8 cellular contexts compared by ENCODE assay signal in the genomic region with DNA sequence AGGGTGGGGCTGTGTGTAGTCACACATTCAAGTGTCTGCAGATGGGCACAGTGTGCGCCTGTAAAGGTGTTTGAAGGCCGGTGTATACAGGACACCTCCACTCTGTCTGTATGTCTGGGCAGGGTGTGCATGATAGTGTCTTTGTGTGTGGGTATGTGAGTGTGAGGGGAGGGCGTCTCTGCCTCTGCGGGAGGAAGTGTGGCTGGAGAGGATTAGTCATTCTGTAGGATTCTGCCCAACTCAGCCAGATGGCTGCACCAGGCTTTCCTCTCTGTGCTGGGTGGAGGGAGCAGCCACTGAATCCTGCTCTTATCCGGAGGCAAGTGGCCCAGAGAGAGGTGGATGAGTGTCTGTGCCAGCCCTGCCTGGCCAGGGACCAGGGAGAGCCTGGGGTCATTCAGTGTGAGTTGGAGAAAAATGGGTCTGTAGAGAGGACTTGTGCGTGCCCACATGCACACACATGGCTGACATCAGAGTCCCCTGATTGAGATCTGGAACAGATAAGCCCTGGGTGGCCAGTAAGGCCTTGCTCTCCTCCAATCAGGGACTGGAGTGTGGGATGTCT. TPM values are rescaled to one million over a fixed set of nuclear protein-coding genes. Genes with fewer than 3 reads are reported as not detected.
DNase-seq lines count a peak whose midpoint lies in the region; ATAC-seq, FAIRE-seq and TF ChIP-seq lines count a peak whose summit lies in the region.

No MANE protein-coding gene starts in this region.

- no peak for TF ChIP-seq CTCF in cardiac fibroblast (IDR thresholded peaks at IDR 0.05; ENCODE audit: low read depth, low read length)
- no peak for TF ChIP-seq CTCF in kidney (IDR thresholded peaks at IDR 0.05; ENCODE audit: borderline replicate concordance, extremely low read depth, insufficient read depth)

- H3K27ac ChIP-seq in kidney (ENCODE audit: low read depth in 2 of 2, low read length in 2 of 2): peak overlapping the region; percentile 96 to 97

- H3K4me3 ChIP-seq in cardiac fibroblast (replicated peaks in 1 of 2; ENCODE audit: low read depth in 2 of 2, low read length in 2 of 2) (peak overlapping the region; percentile 61 to 77), kidney (ENCODE audit: low read length in 2 of 2) (peak overlapping the region; percentile 88 to 93)

- peak overlapping the region; percentile 26 to 89 for H3K9ac ChIP-seq in kidney (ENCODE audit: low read length in 2 of 2)

- peaks cover 5 to 21% of the 10 kb centered on the region in 2 donors for H3K4me1 ChIP-seq in kidney (ENCODE audit: control insufficient read depth in 1 of 2, insufficient read depth in 1 of 2, low read depth in 1 of 2, low read length in 2 of 2)

- no peaks in the 10 kb centered on the region for H3K9me3 ChIP-seq in kidney (ENCODE audit: control insufficient read depth in 1 of 2, low read length in 2 of 2)

- intact Hi-C loops in kidney (cut with DNase I): no loop called here

- no peak for ATAC-seq in GM18907 (IDR thresholded peaks at IDR 0.05; ENCODE audit: unreplicated experiment)
- no peak for ATAC-seq in GM18861 (IDR thresholded peaks at IDR 0.05; ENCODE audit: unreplicated experiment)

- H3K36me3 ChIP-seq in kidney (ENCODE audit: control insufficient read depth in 1 of 2, insufficient read depth in 2 of 2, low read length in 2 of 2): peaks cover 14 to 23% of the 10 kb centered on the region in 2 donors

- peak; percentile 62 for FAIRE-seq in HTR-8/SVneo (lab: Jason Lieb, UNC)
- no peak for FAIRE-seq in kidney (lab: Jason Lieb, UNC)

- peak; percentile 59 for DNase-seq in DMS53 treated with DMSO at 0.1 percent for 48 hours (lab: John Stamatoyannopoulos, UW; ENCODE audit: unreplicated experiment)
- peak; percentile 78 for DNase-seq in HTR-8/SVneo (ENCODE audit: insufficient read length, low spot score)
- peak; percentile 79 for DNase-seq in UCSD-AML1 (lab: John Stamatoyannopoulos, UW; ENCODE audit: unreplicated experiment)
- DNase-seq in cardiac fibroblast (ENCODE audit: low read depth in 2 of 2): peak; percentile 87 to 90
- peak; percentile 85 for DNase-seq in kidney
- peak; percentile 43 for DNase-seq in stimulated activated CD4-positive, alpha-beta T cell treated with anti-CD3 and anti-CD28 coated beads, Interleukin-12 subunit alpha, Interleukin-12 subunit beta, amount 100 ng/mL, for 4 hours

RNA-seq across cellular contexts. Expression of a gene that starts 1.7 kb away (rescaled TPM):
- 51.6 TPM for total RNA-seq in kidney
- 23.3 TPM for polyA plus RNA-seq in kidney (ENCODE audit: insufficient read depth, low read depth, low replicate concordance)

RNA-seq across cellular contexts. Expression of a gene that starts 1.8 kb away (rescaled TPM):
- 1.6 TPM for total RNA-seq in kidney
- 1.9 TPM for polyA plus RNA-seq in kidney (ENCODE audit: insufficient read depth, low read depth, low replicate concordance)

RNA-seq across cellular contexts. Expression of a gene that starts 29.1 kb away (rescaled TPM):
- 9.8 TPM for total RNA-seq in kidney
- polyA plus RNA-seq in kidney (ENCODE audit: insufficient read depth, low read depth, low replicate concordance): 9.7 TPM

RNA-seq across cellular contexts. Expression of a gene that starts 33.1 kb away (rescaled TPM):
- 54.7 TPM for total RNA-seq in kidney
- 47.3 TPM for polyA plus RNA-seq in kidney (ENCODE audit: insufficient read depth, low read depth, low replicate concordance)

RNA-seq across cellular contexts. Expression of a gene that starts 45.4 kb away (rescaled TPM):
- total RNA-seq in kidney: 8.9 TPM
- polyA plus RNA-seq in kidney (ENCODE audit: insufficient read depth, low read depth, low replicate concordance): 3.8 TPM
